8 cellular contexts compared by ENCODE assay signal in genomic region chr1:78619446-78619802, GRCh38. TPM values are rescaled to one million over a fixed set of nuclear protein-coding genes. Genes with fewer than 3 reads are reported as not detected.
DNase-seq lines count a peak whose midpoint lies in the region; ATAC-seq and TF ChIP-seq lines count a peak whose summit lies in the region.

No MANE protein-coding gene starts in this region.

- no peak overlapping the region for H2BK15ac ChIP-seq in H9 (ENCODE audit: low read depth, low read length)

- no peaks in the 10 kb centered on the region for H3K79me2 ChIP-seq in H9 (ENCODE audit: insufficient read depth, low read length)

- H3K4me1 ChIP-seq in left lung (peaks cover 6 to 31% of the 10 kb centered on the region in 2 donors), H9 (ENCODE audit: insufficient read depth, low read length) (no peaks in the 10 kb centered on the region)

- no peak overlapping the region for H2BK120ac ChIP-seq in H9 (ENCODE audit: low read depth, low read length, poor library complexity, severe bottlenecking)

- H3T11ph ChIP-seq in H9 (ENCODE audit: low read length), result no peak overlapping the region

- no peaks in the 10 kb centered on the region for H3K27me3 ChIP-seq in left lung
- H3K27me3 ChIP-seq in H9 (ENCODE audit: insufficient read depth, low read length), result no peaks in the 10 kb centered on the region

- no peak overlapping the region for H3K23ac ChIP-seq in H9 (ENCODE audit: insufficient read length, low read depth, low read length)

- no peaks in the 10 kb centered on the region for H4K20me1 ChIP-seq in H9 (ENCODE audit: control insufficient read depth, insufficient read depth, insufficient read length)

- no peak overlapping the region for H4K5ac ChIP-seq in H9 (ENCODE audit: insufficient read length, low read depth, low read length)

- H3K27ac Mint-ChIP-seq in HFFc6 (peak overlapping the region; percentile 85), H9 (no peak overlapping the region; a peak in 1 of 7 replicates)
- H3K27ac Mint-ChIP-seq in activated T-helper 1 cell treated with anti-CD3 and anti-CD28 coated beads, Interleukin-12 subunit alpha, Interleukin-12 subunit beta, Interleukin-2, Interleukin-4 antibody, amounts not matched to agents 30 ng/mL and 10 ng/mL and 1 ng/mL, durations not matched to agents 14 hours and 24 hours and 36 hours, result peak overlapping the region; percentile 84

- TF ChIP-seq CTCF in HFFc6 (IDR thresholded peaks at IDR 0.05), result no peak
- TF ChIP-seq CTCF in left lung (IDR thresholded peaks at IDR 0.05), result no peak
- TF ChIP-seq CTCF in H9 (conservative IDR thresholded peaks at IDR 0.05), result no peak

- no peak overlapping the region for H3K14ac ChIP-seq in H9 (ENCODE audit: insufficient read depth, low read length)

- no peak overlapping the region for H2AFZ ChIP-seq in H9 (ENCODE audit: low read length)

- no peaks in the 10 kb centered on the region for H3K23me2 ChIP-seq in H9 (ENCODE audit: insufficient read length, low read depth, low read length, poor library complexity, severe bottlenecking)

- H3K36me3 Mint-ChIP-seq in HFFc6 (ENCODE audit: low read depth) (no peaks in the 10 kb centered on the region), H9 (ENCODE audit: insufficient read depth in 1 of 3, low read depth in 3 of 3) (no peaks in the 10 kb centered on the region)
- H3K36me3 Mint-ChIP-seq in activated T-helper 1 cell treated with anti-CD3 and anti-CD28 coated beads, Interleukin-12 subunit alpha, Interleukin-12 subunit beta, Interleukin-2, Interleukin-4 antibody, amounts not matched to agents 30 ng/mL and 10 ng/mL and 1 ng/mL, durations not matched to agents 14 hours and 24 hours and 36 hours (ENCODE audit: low read depth), result peaks cover 18% of the 10 kb centered on the region

- no peak overlapping the region for H2BK5ac ChIP-seq in H9 (ENCODE audit: insufficient read length, low read length)

- H2BK12ac ChIP-seq in H9 (ENCODE audit: insufficient read length, low read depth, low read length), result no peak overlapping the region

- H3K27me3 Mint-ChIP-seq in HFFc6 (ENCODE audit: insufficient read depth) (0 out of 2 replicates have a peak, but pooled peaks cover 1% of the 10 kb centered on the region), H9 (ENCODE audit: low read depth) (peaks cover 16% of the 10 kb centered on the region)
- peaks cover 5% of the 10 kb centered on the region for H3K27me3 Mint-ChIP-seq in activated T-helper 1 cell treated with anti-CD3 and anti-CD28 coated beads, Interleukin-12 subunit alpha, Interleukin-12 subunit beta, Interleukin-2, Interleukin-4 antibody, amounts not matched to agents 30 ng/mL and 10 ng/mL and 1 ng/mL, durations not matched to agents 14 hours and 24 hours and 36 hours (ENCODE audit: insufficient read depth)

- no peak for DNase-seq in HFFc6
- DNase-seq in activated T-helper 1 cell treated with anti-CD3 and anti-CD28 coated beads, Interleukin-12 subunit alpha, Interleukin-12 subunit beta, Interleukin-2, Interleukin-4 antibody, amounts not matched to agents 30 ng/mL and 10 ng/mL and 1 ng/mL, durations not matched to agents 14 hours and 24 hours and 36 hours (ENCODE audit: low spot score), result no peak
- no peak for DNase-seq in left lung
- DNase-seq in stimulated activated CD4-positive, alpha-beta T cell treated with anti-CD3 and anti-CD28 coated beads, Interleukin-4, amount 100 ng/mL, for 1 hour, result no peak
- no peak for DNase-seq in H9
- no peak for DNase-seq in SIG-M5 treated with dmso at 0.1 percent for 504 hours (lab: John Stamatoyannopoulos, UW; ENCODE audit: unreplicated experiment)
- no peak for DNase-seq in stimulated activated CD4-positive, alpha-beta T cell treated with anti-CD3 and anti-CD28 coated beads, Interleukin-1b, Interleukin-23, amount 100 ng/mL, for 48 hours

- no peak overlapping the region for H3K4me2 ChIP-seq in H9 (ENCODE audit: insufficient read depth, insufficient read length, low read length)

- no peak overlapping the region for H3K18ac ChIP-seq in H9 (ENCODE audit: insufficient read length, low read depth, low read length)

- no peak overlapping the region for H4K8ac ChIP-seq in H9 (replicated peaks; ENCODE audit: insufficient read length, low read depth, low read length)

- ATAC-seq in left lung, result peak; percentile 29

- H3K4me3 Mint-ChIP-seq in HFFc6, result peak overlapping the region; percentile 84
- peak overlapping the region; percentile 84 for H3K4me3 Mint-ChIP-seq in activated T-helper 1 cell treated with anti-CD3 and anti-CD28 coated beads, Interleukin-12 subunit alpha, Interleukin-12 subunit beta, Interleukin-2, Interleukin-4 antibody, amounts not matched to agents 30 ng/mL and 10 ng/mL and 1 ng/mL, durations not matched to agents 14 hours and 24 hours and 36 hours
- no peak overlapping the region for H3K4me3 Mint-ChIP-seq in H9

- no peaks in the 10 kb centered on the region for H3K9me3 ChIP-seq in left lung
- no peaks in the 10 kb centered on the region for H3K9me3 ChIP-seq in H9 (ENCODE audit: control insufficient read depth, low read depth, low read length)

- no peak overlapping the region for H2BK20ac ChIP-seq in H9 (ENCODE audit: low read depth, low read length, poor library complexity, severe bottlenecking)

- intact Hi-C loops in activated T-helper 1 cell treated with anti-CD3 and anti-CD28 coated beads, Interleukin-12 subunit alpha, Interleukin-12 subunit beta, Interleukin-2, Interleukin-4 antibody, amounts not matched to agents 30 ng/mL and 10 ng/mL and 1 ng/mL, durations not matched to agents 14 hours and 24 hours and 36 hours (cut with micrococcal nuclease), result loop anchor here (5.0 kb wide), 1 partner anchor 423 kb away; no protein-coding TSS in a partner anchor
- intact Hi-C loops in left lung (cut with DNase I), result loop anchor here in 1 of 2 donors (5.0 kb wide), 1 partner anchor 58 kb away; no protein-coding TSS in a partner anchor

- H3K36me3 ChIP-seq in left lung, result no peaks in the 10 kb centered on the region

- H4K91ac ChIP-seq in H9 (ENCODE audit: insufficient read length, low read depth, low read length), result no peak overlapping the region

- H3K4me3 ChIP-seq in GM08714 (ENCODE audit: low read length) (peak overlapping the region; percentile 50; the same call in 1 of the 2 replicates), left lung (peak overlapping the region; percentile 10 to 36)

- no peaks in the 10 kb centered on the region for H3K9me3 Mint-ChIP-seq in HFFc6
- no peaks in the 10 kb centered on the region for H3K9me3 Mint-ChIP-seq in activated T-helper 1 cell treated with anti-CD3 and anti-CD28 coated beads, Interleukin-12 subunit alpha, Interleukin-12 subunit beta, Interleukin-2, Interleukin-4 antibody, amounts not matched to agents 30 ng/mL and 10 ng/mL and 1 ng/mL, durations not matched to agents 14 hours and 24 hours and 36 hours
- H3K9me3 Mint-ChIP-seq in H9, result no peaks in the 10 kb centered on the region

- WGBS in H9 (ENCODE audit: extremely low coverage, insufficient read length, low lambda C conversion rate), result no CpG with 5 or more reads among the region's 4 CpGs

- peaks cover 39% of the 10 kb centered on the region for H3K4me1 Mint-ChIP-seq in HFFc6 (ENCODE audit: low read depth)
- peaks cover 60% of the 10 kb centered on the region for H3K4me1 Mint-ChIP-seq in activated T-helper 1 cell treated with anti-CD3 and anti-CD28 coated beads, Interleukin-12 subunit alpha, Interleukin-12 subunit beta, Interleukin-2, Interleukin-4 antibody, amounts not matched to agents 30 ng/mL and 10 ng/mL and 1 ng/mL, durations not matched to agents 14 hours and 24 hours and 36 hours (ENCODE audit: low read depth)
- peaks cover 0 to 6% of the 10 kb centered on the region in 2 experiments; a peak in 2 of 4 replicates for H3K4me1 Mint-ChIP-seq in H9

- H3K4ac ChIP-seq in H9 (ENCODE audit: low read depth, low read length), result no peak overlapping the region

- no peak overlapping the region for H3K9ac ChIP-seq in H9 (ENCODE audit: extremely low read depth, insufficient read length, low read length)

- no peak overlapping the region for H3K56ac ChIP-seq in H9 (ENCODE audit: insufficient read length, low read depth, low read length)

- H2AK5ac ChIP-seq in H9 (ENCODE audit: insufficient read length, low read length), result no peak overlapping the region

- H3K79me1 ChIP-seq in H9 (ENCODE audit: insufficient read depth, low read depth, low read length, poor library complexity, severe bottlenecking), result no peaks in the 10 kb centered on the region

- H3K27ac ChIP-seq in left lung, result peak overlapping the region; percentile 70 to 71
- no peak overlapping the region for H3K27ac ChIP-seq in H9 (ENCODE audit: insufficient read length, low read depth, low read length)

RNA-seq across cellular contexts. Expression of gene IFI44L, which starts 0.8 kb away (rescaled TPM):
- under 1 TPM; 0.18 to 0.52 (median 0.34) TPM for total RNA-seq in HFFc6 (2021; fragmentation: NEBNext Ultra II Directional; extraction: Animal tissue kit (Norgen Biotek cat#: 25700))
- 16.7 and 21.8 TPM in 2 replicates for total RNA-seq in activated T-helper 1 cell treated with anti-CD3 and anti-CD28 coated beads, Interleukin-12 subunit alpha, Interleukin-12 subunit beta, Interleukin-2, Interleukin-4 antibody, amounts not matched to agents 30 ng/mL and 10 ng/mL and 1 ng/mL, durations not matched to agents 14 hours and 24 hours and 36 hours
- 10 to 100 TPM; 12.4 to 24.0 TPM for total RNA-seq in left lung
- not detected in 2 replicates for total RNA-seq in H9 (2021)

RNA-seq across cellular contexts. Expression of gene IFI44, which starts 30.2 kb away (rescaled TPM):
- 1 to 10 TPM; 1.3 to 3.3 (median 2.8) TPM for total RNA-seq in HFFc6 (2021; fragmentation: NEBNext Ultra II Directional; extraction: Animal tissue kit (Norgen Biotek cat#: 25700))
- 26.9 and 28.1 TPM in 2 replicates for total RNA-seq in activated T-helper 1 cell treated with anti-CD3 and anti-CD28 coated beads, Interleukin-12 subunit alpha, Interleukin-12 subunit beta, Interleukin-2, Interleukin-4 antibody, amounts not matched to agents 30 ng/mL and 10 ng/mL and 1 ng/mL, durations not matched to agents 14 hours and 24 hours and 36 hours
- total RNA-seq in left lung, result 10 to 100 TPM; 40.8 to 58.4 TPM
- total RNA-seq in H9 (2021), result not detected in 2 replicates

Comparison
In these comparisons a context has a peak if more than half of its experiments do, and no peak if none do; other contexts are left out.
1. H3K27ac Mint-ChIP-seq: peak in HFFc6 (single experiment) and activated T-helper 1 cell treated with anti-CD3 and anti-CD28 coated beads, Interleukin-12 subunit alpha, Interleukin-12 subunit beta, Interleukin-2, Interleukin-4 antibody, amounts not matched to agents 30 ng/mL and 10 ng/mL and 1 ng/mL, durations not matched to agents 14 hours and 24 hours and 36 hours (single experiment); none in H9 (0 of 3).
2. H3K4me3 Mint-ChIP-seq: peak in HFFc6 (single experiment) and activated T-helper 1 cell treated with anti-CD3 and anti-CD28 coated beads, Interleukin-12 subunit alpha, Interleukin-12 subunit beta, Interleukin-2, Interleukin-4 antibody, amounts not matched to agents 30 ng/mL and 10 ng/mL and 1 ng/mL, durations not matched to agents 14 hours and 24 hours and 36 hours (single experiment); none in H9 (0 of 2).
3. RNA of gene IFI44L, which starts 0.8 kb away (total RNA-seq): 12.4 to 24.0 TPM in left lung and 16.7 to 21.8 TPM in activated T-helper 1 cell treated with anti-CD3 and anti-CD28 coated beads, Interleukin-12 subunit alpha, Interleukin-12 subunit beta, Interleukin-2, Interleukin-4 antibody, amounts not matched to agents 30 ng/mL and 10 ng/mL and 1 ng/mL, durations not matched to agents 14 hours and 24 hours and 36 hours; 0.18 to 0.52 TPM in HFFc6 and not detected in H9; every median in the first group is over 4 times any median in the second.